Comparison of ENCODE assay signal across 21 cellular contexts in the genomic region with DNA sequence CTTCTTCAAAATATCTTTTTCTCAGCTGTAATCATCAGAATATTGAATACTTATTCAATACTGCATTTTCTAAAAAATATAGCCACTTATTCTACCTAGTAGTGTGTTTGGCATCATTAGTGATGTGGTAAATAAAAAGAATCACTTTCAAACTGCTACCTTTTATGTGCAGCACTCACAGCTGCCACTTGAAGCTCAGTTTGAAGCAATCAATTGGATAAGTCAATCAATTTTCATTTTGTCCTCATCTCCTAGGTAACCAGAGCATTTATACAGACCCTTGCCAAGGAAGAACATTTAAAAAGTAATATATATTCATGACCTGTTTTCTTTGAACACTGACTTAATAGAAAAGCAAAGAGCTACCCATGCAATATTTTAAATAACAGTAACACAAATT.
DNase-seq lines count a peak whose midpoint lies in the region; ATAC-seq and TF ChIP-seq lines count a peak whose summit lies in the region.
"Had no signal": no experiment of that assay in that cellular context is flagged by ENCODE, and none has a peak within 500 bp of the region (broad histone marks: within the 10 kb centered on the region; RNA-seq: fewer than 3 reads in every experiment).

No MANE protein-coding gene starts in this region.

- H3K27me3 ChIP-seq in endodermal cell (ENCODE audit: control insufficient read depth, insufficient read depth, low read length, poor library complexity, severe bottlenecking) = no peaks in the 10 kb centered on the region

- no peak overlapping the region for H3K4me3 ChIP-seq in endodermal cell (ENCODE audit: low read length)

- peaks cover 15% of the 10 kb centered on the region for H3K9me3 Mint-ChIP-seq in endodermal cell

- ATAC-seq in SK-N-SH treated with all-trans-retinoic acid at 6 μM for 48 hours = no peak
- ATAC-seq: T-helper 17 cell had no signal

- H3K27ac ChIP-seq in endodermal cell (ENCODE audit: low read depth, low read length) = peak overlapping the region; percentile 50
- H3K27ac ChIP-seq: C4-2B had no signal

- H3K4me1 ChIP-seq in endodermal cell (ENCODE audit: control insufficient read depth, insufficient read depth, low read length) = no peaks in the 10 kb centered on the region

- H3K27me3 Mint-ChIP-seq in endodermal cell (ENCODE audit: insufficient read depth) = no peaks in the 10 kb centered on the region
- H3K27me3 Mint-ChIP-seq: CD8-positive, alpha-beta memory T cell; T-helper 17 cell had no signal

- no peak overlapping the region for H3K27ac Mint-ChIP-seq in endodermal cell
- H3K27ac Mint-ChIP-seq: CD8-positive, alpha-beta memory T cell; T-helper 17 cell had no signal

- no peak overlapping the region for H3K9ac ChIP-seq in endodermal cell (ENCODE audit: extremely low read depth, low read length, poor library complexity, severe bottlenecking)

- peaks cover 11% of the 10 kb centered on the region for H3K9me3 ChIP-seq in endodermal cell (ENCODE audit: control insufficient read depth, low read length)

- H3K4me1 Mint-ChIP-seq in endodermal cell = peaks cover 4% of the 10 kb centered on the region
- H3K4me1 Mint-ChIP-seq: CD8-positive, alpha-beta memory T cell; T-helper 17 cell had no signal

- no peaks in the 10 kb centered on the region for H3K36me3 Mint-ChIP-seq in endodermal cell (ENCODE audit: low read depth)

- TF ChIP-seq CTCF in endodermal cell (conservative IDR thresholded peaks at IDR 0.05) = no peak

- no peaks in the 10 kb centered on the region for H3K36me3 ChIP-seq in endodermal cell (ENCODE audit: control insufficient read depth, insufficient read depth, low read length)

- peak; percentile 75 for DNase-seq in NCI-H1105 (lab: John Stamatoyannopoulos, UW)
- DNase-seq in NCI-H1930 (lab: John Stamatoyannopoulos, UW) = peak; percentile 33 to 44
- DNase-seq in NCI-H69 (lab: John Stamatoyannopoulos, UW) = peak; percentile 42
- no peak for DNase-seq in endodermal cell
- no peak for DNase-seq in Ammon's horn (ENCODE audit: low spot score)
- no peak for DNase-seq in NCI-H187 (lab: John Stamatoyannopoulos, UW)
- DNase-seq in HUDEP-2 (lab: John Stamatoyannopoulos, UW; ENCODE audit: unreplicated experiment in 76 of 76) = no peak
- DNase-seq: AML-193; CD8-positive, alpha-beta memory T cell; GF-D8; Karpas-422; MV-4-11; NCI-H187 treated with DMSO at 0.1 percent for 48 hours; NCI-H2171 treated with DMSO at 0.1 percent for 48 hours; NCI-H446 treated with DMSO at 0.1 percent for 48 hours; NCI-H526 treated with DMSO at 0.1 percent for 48 hours; Right ventricle myocardium superior; SW 1271; T-helper 17 cell had no signal

- no peak overlapping the region for H3K4me3 Mint-ChIP-seq in endodermal cell
- H3K4me3 Mint-ChIP-seq: CD8-positive, alpha-beta memory T cell; T-helper 17 cell had no signal

TF ChIP-seq in SK-N-SH treated with all-trans-retinoic acid at 6 μM for 48 hours, 23 proteins besides CTCF, POLR2A, EP300 and RAD21:
- TF ChIP-seq RARB (CRISPR knock-in tag; IDR thresholded peaks at IDR 0.05) (no peak), ISL1 (CRISPR knock-in tag; IDR thresholded peaks at IDR 0.05) (no peak), ZNF8 (CRISPR knock-in tag; IDR thresholded peaks at IDR 0.05) (no peak), ZNF70 (CRISPR knock-in tag; IDR thresholded peaks at IDR 0.05) (no peak), ZNF565 (CRISPR knock-in tag; conservative IDR thresholded peaks at IDR 0.05; ENCODE audit: low read depth) (no peak), ESRRG (CRISPR knock-in tag; IDR thresholded peaks at IDR 0.05) (no peak), ZFP30 (CRISPR knock-in tag; IDR thresholded peaks at IDR 0.05) (no peak), BACH2 (CRISPR knock-in tag; IDR thresholded peaks at IDR 0.05; ENCODE audit: borderline replicate concordance) (no peak), OSR1 (CRISPR knock-in tag; IDR thresholded peaks at IDR 0.05) (no peak), ARNTL (CRISPR knock-in tag; IDR thresholded peaks at IDR 0.05; ENCODE audit: borderline replicate concordance, low read depth) (no peak), PPARA (CRISPR knock-in tag; IDR thresholded peaks at IDR 0.05; ENCODE audit: borderline replicate concordance) (no peak)
- TF ChIP-seq, protein P1, sequence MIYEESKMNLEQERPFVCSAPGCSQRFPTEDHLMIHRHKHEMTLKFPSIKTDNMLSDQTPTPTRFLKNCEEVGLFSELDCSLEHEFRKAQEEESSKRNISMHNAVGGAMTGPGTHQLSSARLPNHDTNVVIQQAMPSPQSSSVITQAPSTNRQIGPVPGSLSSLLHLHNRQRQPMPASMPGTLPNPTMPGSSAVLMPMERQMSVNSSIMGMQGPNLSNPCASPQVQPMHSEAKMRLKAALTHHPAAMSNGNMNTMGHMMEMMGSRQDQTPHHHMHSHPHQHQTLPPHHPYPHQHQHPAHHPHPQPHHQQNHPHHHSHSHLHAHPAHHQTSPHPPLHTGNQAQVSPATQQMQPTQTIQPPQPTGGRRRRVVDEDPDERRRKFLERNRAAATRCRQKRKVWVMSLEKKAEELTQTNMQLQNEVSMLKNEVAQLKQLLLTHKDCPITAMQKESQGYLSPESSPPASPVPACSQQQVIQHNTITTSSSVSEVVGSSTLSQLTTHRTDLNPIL (CRISPR knock-in tag; IDR thresholded peaks at IDR 0.05; ENCODE audit: low read depth) = no peak
- TF ChIP-seq, protein P2, sequence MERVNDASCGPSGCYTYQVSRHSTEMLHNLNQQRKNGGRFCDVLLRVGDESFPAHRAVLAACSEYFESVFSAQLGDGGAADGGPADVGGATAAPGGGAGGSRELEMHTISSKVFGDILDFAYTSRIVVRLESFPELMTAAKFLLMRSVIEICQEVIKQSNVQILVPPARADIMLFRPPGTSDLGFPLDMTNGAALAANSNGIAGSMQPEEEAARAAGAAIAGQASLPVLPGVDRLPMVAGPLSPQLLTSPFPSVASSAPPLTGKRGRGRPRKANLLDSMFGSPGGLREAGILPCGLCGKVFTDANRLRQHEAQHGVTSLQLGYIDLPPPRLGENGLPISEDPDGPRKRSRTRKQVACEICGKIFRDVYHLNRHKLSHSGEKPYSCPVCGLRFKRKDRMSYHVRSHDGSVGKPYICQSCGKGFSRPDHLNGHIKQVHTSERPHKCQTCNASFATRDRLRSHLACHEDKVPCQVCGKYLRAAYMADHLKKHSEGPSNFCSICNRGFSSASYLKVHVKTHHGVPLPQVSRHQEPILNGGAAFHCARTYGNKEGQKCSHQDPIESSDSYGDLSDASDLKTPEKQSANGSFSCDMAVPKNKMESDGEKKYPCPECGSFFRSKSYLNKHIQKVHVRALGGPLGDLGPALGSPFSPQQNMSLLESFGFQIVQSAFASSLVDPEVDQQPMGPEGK (CRISPR knock-in tag; IDR thresholded peaks at IDR 0.05; ENCODE audit: borderline replicate concordance) = no peak

Comparison
In these comparisons a context has a peak if more than half of its experiments do, and no peak if none do; other contexts are left out.
1. DNase-seq: peak in NCI-H1105 (single experiment), NCI-H1930 (2 of 2) and NCI-H69 (single experiment); none in endodermal cell (single experiment), Ammon's horn (single experiment), NCI-H187 (0 of 2) and HUDEP-2 (0 of 76).